Comparison of ENCODE assay signal across 8 cellular contexts in the genomic region with DNA sequence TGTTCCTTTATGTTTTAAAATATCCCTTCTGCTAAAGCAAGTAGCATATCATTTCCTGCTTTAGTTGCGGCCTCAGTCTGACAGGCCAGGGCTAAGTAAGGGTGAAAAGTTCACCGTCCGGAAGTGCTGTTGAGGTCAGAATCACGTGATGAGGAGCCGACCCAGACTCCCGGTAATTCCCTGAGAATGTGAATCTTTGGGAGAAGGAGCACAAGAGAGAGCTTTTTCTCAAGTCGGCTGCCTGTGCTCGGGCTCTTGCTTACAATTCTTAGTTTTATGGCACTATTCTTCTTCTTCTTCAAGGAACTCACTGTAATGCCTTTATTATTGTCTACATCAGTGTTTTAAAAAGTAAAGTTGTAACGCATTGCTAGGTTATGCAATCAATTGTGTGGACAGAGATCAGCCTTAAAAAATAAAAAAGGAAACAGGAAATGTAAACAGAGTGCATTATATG.
DNase-seq lines count a peak whose midpoint lies in the region; ATAC-seq and TF ChIP-seq lines count a peak whose summit lies in the region.

No MANE protein-coding gene starts in this region.

- ATAC-seq in GM19324 (IDR thresholded peaks at IDR 0.05; ENCODE audit: low FRiP score, unreplicated experiment) = peak; percentile 54
- peak; percentile 75 for ATAC-seq in HG03520 (IDR thresholded peaks at IDR 0.05; ENCODE audit: unreplicated experiment)

- DNase-seq in UCSD-AML1 (lab: John Stamatoyannopoulos, UW; ENCODE audit: unreplicated experiment) = peak; percentile 60
- DNase-seq in foreskin melanocyte = peak; percentile 94
- DNase-seq in ovary = peak; percentile 77 to 84 (median 80)
- no peak for DNase-seq in activated CD8-positive, alpha-beta memory T cell treated with anti-CD3 and anti-CD28 coated beads for 24 hours
- DNase-seq in NCI-H1417 treated with DMSO at 0.1 percent for 48 hours (lab: John Stamatoyannopoulos, UW) = no peak

- H3K36me3 ChIP-seq in BLaER1 = peaks cover 44% of the 10 kb centered on the region
- no peaks in the 10 kb centered on the region for H3K36me3 ChIP-seq in ovary

- peaks cover 49% of the 10 kb centered on the region for H3K4me1 ChIP-seq in BLaER1
- peaks cover 6% of the 10 kb centered on the region for H3K4me1 ChIP-seq in ovary (ENCODE audit: insufficient read depth)

- H3K27ac ChIP-seq in BLaER1 = peak overlapping the region; percentile 53
- H3K27ac ChIP-seq in ovary = peak overlapping the region; percentile 66 to 67

- intact Hi-C loops in ovary (cut with DNase I) = no loop called here

- no peak for TF ChIP-seq EP300 in ovary (IDR thresholded peaks at IDR 0.05)

- H3K9me3 ChIP-seq in BLaER1 = 0 out of 2 replicates have a peak, but pooled peaks cover 4% of the 10 kb centered on the region
- H3K9me3 ChIP-seq in ovary = no peaks in the 10 kb centered on the region

- H3K4me2 ChIP-seq in BLaER1 = peak overlapping the region; percentile 79

- H3K4me3 ChIP-seq in BLaER1 = peak overlapping the region; percentile 53
- H3K4me3 ChIP-seq in ovary = no peak overlapping the region

- H3K27me3 ChIP-seq in BLaER1 = no peaks in the 10 kb centered on the region
- H3K27me3 ChIP-seq in ovary = no peaks in the 10 kb centered on the region

- no peak for TF ChIP-seq POLR2A in ovary (IDR thresholded peaks at IDR 0.05)

- WGBS in ovary, 3 donors = 1 to 2% (median 2%) methylated on average over 9 of the region's 9 CpGs

- no peak for TF ChIP-seq CTCF in ovary (IDR thresholded peaks at IDR 0.05)

- peak overlapping the region; percentile 65 for H3K9ac ChIP-seq in BLaER1

- H4K20me1 ChIP-seq in BLaER1 = peaks cover 19% of the 10 kb centered on the region; the same call in 1 of the 2 replicates

Comparison
In these comparisons a context has a peak if more than half of its experiments do, and no peak if none do; other contexts are left out.
1. DNase-seq: peak in UCSD-AML1 (single experiment), foreskin melanocyte (single experiment) and ovary (5 of 5); none in activated CD8-positive, alpha-beta memory T cell treated with anti-CD3 and anti-CD28 coated beads for 24 hours (single experiment) and NCI-H1417 treated with DMSO at 0.1 percent for 48 hours (single experiment).